16 cellular contexts compared by ENCODE assay signal in genomic region chr5:9437741-9438240, GRCh38.
A peak's percentile ranks its signal among the peaks of the same experiment; 100 is the strongest.
DNase-seq lines count a peak whose midpoint lies in the region; ATAC-seq and TF ChIP-seq lines count a peak whose summit lies in the region.
"Had no signal": no experiment of that assay in that cellular context is flagged by ENCODE, and none has a peak within 500 bp of the region (broad histone marks: within the 10 kb centered on the region; RNA-seq: fewer than 3 reads in every experiment).

No MANE protein-coding gene starts in this region.

- peaks cover 39% of the 10 kb centered on the region for H3K36me3 Mint-ChIP-seq in osteocyte (ENCODE audit: unreplicated experiment)
- H3K36me3 Mint-ChIP-seq: activated naive CD8-positive, alpha-beta T cell had no signal

- H3K4me1 Mint-ChIP-seq in osteocyte (ENCODE audit: unreplicated experiment): peaks cover 47% of the 10 kb centered on the region

- no peaks in the 10 kb centered on the region for H3K9me3 Mint-ChIP-seq in osteocyte (ENCODE audit: unreplicated experiment)

- no peaks in the 10 kb centered on the region for H3K27me3 Mint-ChIP-seq in osteocyte (ENCODE audit: unreplicated experiment)
- H3K27me3 Mint-ChIP-seq: activated naive CD8-positive, alpha-beta T cell; dendritic cell treated with granulocyte-macrophage colony-stimulating factor and Interleukin-4, amounts not matched to agents 40 ng/mL and 50 ng/mL, for 4 days had no signal

- H3K4me3 Mint-ChIP-seq in osteocyte (ENCODE audit: unreplicated experiment): no peak overlapping the region
- H3K4me3 Mint-ChIP-seq: activated naive CD8-positive, alpha-beta T cell; CD4-positive, alpha-beta memory T cell; dendritic cell treated with granulocyte-macrophage colony-stimulating factor and Interleukin-4, amounts not matched to agents 40 ng/mL and 50 ng/mL, for 4 days had no signal

- no peak for ATAC-seq in GM21367 (IDR thresholded peaks at IDR 0.05; ENCODE audit: unreplicated experiment)
- no peak for ATAC-seq in GM18907 (IDR thresholded peaks at IDR 0.05; ENCODE audit: unreplicated experiment)
- ATAC-seq: HCT116, K562 had no signal

- TF ChIP-seq CTCF in epithelial cell of esophagus (IDR thresholded peaks at IDR 0.05; ENCODE audit: insufficient read depth, low read depth, low read length, missing control alignments) (no peak), osteocyte (IDR thresholded peaks at IDR 0.05) (no peak)

- H3K27ac Mint-ChIP-seq in osteocyte (ENCODE audit: unreplicated experiment): peak overlapping the region; percentile 25
- H3K27ac Mint-ChIP-seq: activated naive CD8-positive, alpha-beta T cell; CD4-positive, alpha-beta memory T cell; dendritic cell treated with granulocyte-macrophage colony-stimulating factor and Interleukin-4, amounts not matched to agents 40 ng/mL and 50 ng/mL, for 4 days had no signal

- no peak overlapping the region for H3K4me3 ChIP-seq in epithelial cell of esophagus (ENCODE audit: low read length)
- H3K4me3 ChIP-seq: K562 had no signal

- DNase-seq in Daoy (ENCODE audit: low read depth) (peak; percentile 29), M059J (ENCODE audit: low read depth) (peak; percentile 96), epithelial cell of esophagus (ENCODE audit: low read depth) (peak; percentile 82), osteocyte (ENCODE audit: extremely low spot score, unreplicated experiment) (no peak), DMS153 (lab: John Stamatoyannopoulos, UW) (no peak), NCI-H1105 treated with DMSO at 0.1 percent for 48 hours (lab: John Stamatoyannopoulos, UW) (no peak)
- DNase-seq: CD4-positive, alpha-beta memory T cell; stimulated activated CD4-positive, alpha-beta T cell treated with anti-CD3 and anti-CD28 coated beads, Interleukin-2, amount 100 ng/mL, for 48 hours; stimulated activated naive CD4-positive, alpha-beta T cell treated with Interleukin-2 at 50 U/mL for 16 hours; T1000 had no signal

Comparison
In these comparisons a context has a peak if more than half of its experiments do, and no peak if none do; other contexts are left out.
1. DNase-seq: peak in Daoy (single experiment), M059J (single experiment) and epithelial cell of esophagus (single experiment); none in osteocyte (single experiment), DMS153 (single experiment) and NCI-H1105 treated with DMSO at 0.1 percent for 48 hours (single experiment).